14 cellular contexts compared by ENCODE assay signal in genomic region chr10:100697070-100697469, GRCh38. TPM values are rescaled to one million over a fixed set of nuclear protein-coding genes. Genes with fewer than 3 reads are reported as not detected.
DNase-seq lines count a peak whose midpoint lies in the region; ATAC-seq lines count a peak whose summit lies in the region.
"Had no signal": no experiment of that assay in that cellular context is flagged by ENCODE, and none has a peak within 500 bp of the region (broad histone marks: within the 10 kb centered on the region; RNA-seq: fewer than 3 reads in every experiment).

No MANE protein-coding gene starts in this region.

- DNase-seq in DMS 273 (lab: John Stamatoyannopoulos, UW; ENCODE audit: unreplicated experiment) = peak; percentile 37
- DNase-seq in DMS 273 treated with DMSO at 0.1 percent for 48 hours (lab: John Stamatoyannopoulos, UW) = no peak
- DNase-seq in HS-5 (ENCODE audit: low read depth) = peak; percentile 39
- DNase-seq in astrocyte of the hippocampus (ENCODE audit: low read depth, low spot score) = peak; percentile 49
- DNase-seq in mucosa of gallbladder (ENCODE audit: low spot score) = peak; percentile 12
- DNase-seq in COR-L47 (lab: John Stamatoyannopoulos, UW) = no peak
- DNase-seq in NCI-H2081 (lab: John Stamatoyannopoulos, UW) = no peak
- DNase-seq: activated T-cell treated with anti-CD3 and anti-CD28 coated beads, Interleukin-2, amount 50 U/mL, for 1 hour; cortex of kidney; Karpas-422; NCI-H510A; tibial artery had no signal

- no peak for ATAC-seq in GM21825 (IDR thresholded peaks at IDR 0.05; ENCODE audit: unreplicated experiment)

RNA-seq across cellular contexts. Expression of gene PAX2, which starts 48.3 kb away (rescaled TPM):
- total RNA-seq in mucosa of gallbladder = not detected
- total RNA-seq: T-helper 2 cell treated with Interferon-gamma antibody and Interleukin-4, amounts not matched to agents 100 ng/mL and 5 ng/mL, for 36 hours had no signal

Comparison
In these comparisons a context has a peak if more than half of its experiments do, and no peak if none do; other contexts are left out.
1. DNase-seq: peak in DMS 273 (single experiment), HS-5 (single experiment), astrocyte of the hippocampus (single experiment) and mucosa of gallbladder (single experiment); none in DMS 273 treated with DMSO at 0.1 percent for 48 hours (single experiment), COR-L47 (single experiment) and NCI-H2081 (0 of 2).